8 cellular contexts compared by ENCODE assay signal in genomic region chr6:25070547-25071366, GRCh38.
DNase-seq lines count a peak whose midpoint lies in the region; TF ChIP-seq lines count a peak whose summit lies in the region.

No MANE protein-coding gene starts in this region.

- H4K20me1 ChIP-seq in GM23248 (ENCODE audit: insufficient read depth): no peaks in the 10 kb centered on the region

- intact Hi-C loops in activated T-helper 1 cell treated with anti-CD3 and anti-CD28 coated beads, Interleukin-12 subunit alpha, Interleukin-12 subunit beta, Interleukin-2, Interleukin-4 antibody, amounts not matched to agents 30 ng/mL and 10 ng/mL and 1 ng/mL, durations not matched to agents 14 hours and 24 hours and 36 hours (cut with micrococcal nuclease): loop anchor here (1.0 to 5.0 kb wide), 10 partner anchors 20 to 487 kb away; no protein-coding TSS in a partner anchor
- intact Hi-C loops in testis (cut with DNase I; ENCODE audit: low total_unique reads): no loop called here

- TF ChIP-seq CTCF in fibroblast of villous mesenchyme (IDR thresholded peaks at IDR 0.05; ENCODE audit: insufficient read depth, low read depth, low read length) (peak; percentile 90), testis (IDR thresholded peaks at IDR 0.05) (peak; percentile 87 to 94 (median 91))

- H3K4me3 ChIP-seq in GM23248: no peak overlapping the region
- no peak overlapping the region for H3K4me3 ChIP-seq in fibroblast of villous mesenchyme (ENCODE audit: low read depth, low read length)
- no peak overlapping the region for H3K4me3 ChIP-seq in testis

- H3K4me3 Mint-ChIP-seq in activated T-helper 1 cell treated with anti-CD3 and anti-CD28 coated beads, Interleukin-12 subunit alpha, Interleukin-12 subunit beta, Interleukin-2, Interleukin-4 antibody, amounts not matched to agents 30 ng/mL and 10 ng/mL and 1 ng/mL, durations not matched to agents 14 hours and 24 hours and 36 hours: no peak overlapping the region

- H3K36me3 Mint-ChIP-seq in activated T-helper 1 cell treated with anti-CD3 and anti-CD28 coated beads, Interleukin-12 subunit alpha, Interleukin-12 subunit beta, Interleukin-2, Interleukin-4 antibody, amounts not matched to agents 30 ng/mL and 10 ng/mL and 1 ng/mL, durations not matched to agents 14 hours and 24 hours and 36 hours (ENCODE audit: low read depth): peaks cover 5% of the 10 kb centered on the region

- in situ Hi-C loops in GM23248 (cut with MboI): no loop called here

- H3K9ac ChIP-seq in GM23248: no peak overlapping the region

- H3K27ac Mint-ChIP-seq in activated T-helper 1 cell treated with anti-CD3 and anti-CD28 coated beads, Interleukin-12 subunit alpha, Interleukin-12 subunit beta, Interleukin-2, Interleukin-4 antibody, amounts not matched to agents 30 ng/mL and 10 ng/mL and 1 ng/mL, durations not matched to agents 14 hours and 24 hours and 36 hours: peak overlapping the region; percentile 86

- no peaks in the 10 kb centered on the region for H3K27me3 ChIP-seq in GM23248 (replicated peaks; ENCODE audit: insufficient read depth)
- H3K27me3 ChIP-seq in testis: no peaks in the 10 kb centered on the region

- H3F3A ChIP-seq in GM23248 (ENCODE audit: insufficient read depth): no peaks in the 10 kb centered on the region

- H3K27ac ChIP-seq in GM23248: no peak overlapping the region
- no peak overlapping the region for H3K27ac ChIP-seq in testis

- H3K4me1 Mint-ChIP-seq in activated T-helper 1 cell treated with anti-CD3 and anti-CD28 coated beads, Interleukin-12 subunit alpha, Interleukin-12 subunit beta, Interleukin-2, Interleukin-4 antibody, amounts not matched to agents 30 ng/mL and 10 ng/mL and 1 ng/mL, durations not matched to agents 14 hours and 24 hours and 36 hours (ENCODE audit: low read depth): peaks cover 10% of the 10 kb centered on the region

- H3K36me3 ChIP-seq in GM23248 (ENCODE audit: low read depth) (no peaks in the 10 kb centered on the region), testis (ENCODE audit: low read depth, missing control alignments) (no peaks in the 10 kb centered on the region)

- no peaks in the 10 kb centered on the region for H3K79me2 ChIP-seq in GM23248 (ENCODE audit: insufficient read depth)

- WGBS in GM23248 (ENCODE audit: low coverage in 1 of 2, low lambda C conversion rate in 2 of 2, missing lambda C conversion rate in 2 of 2), 2 experiments: 47 to 49% methylated on average over 13 of the region's 13 CpGs
- WGBS in testis, 2 donors: 28 to 32% methylated on average over 13 of the region's 13 CpGs

- H3K27me3 Mint-ChIP-seq in activated T-helper 1 cell treated with anti-CD3 and anti-CD28 coated beads, Interleukin-12 subunit alpha, Interleukin-12 subunit beta, Interleukin-2, Interleukin-4 antibody, amounts not matched to agents 30 ng/mL and 10 ng/mL and 1 ng/mL, durations not matched to agents 14 hours and 24 hours and 36 hours (ENCODE audit: insufficient read depth): peaks cover 3% of the 10 kb centered on the region

- no peak overlapping the region for H3K4me2 ChIP-seq in GM23248 (ENCODE audit: unreplicated experiment)

- no peak overlapping the region for H2AFZ ChIP-seq in GM23248

- DNase-seq in DMS79 (lab: John Stamatoyannopoulos, UW): peak; percentile 78
- peak; percentile 85 for DNase-seq in GM23248
- DNase-seq in LoVo (ENCODE audit: low spot score): peak; percentile 79
- peak; percentile 85 for DNase-seq in RPMI8226
- peak; percentile 74 for DNase-seq in activated T-helper 1 cell treated with anti-CD3 and anti-CD28 coated beads, Interleukin-12 subunit alpha, Interleukin-12 subunit beta, Interleukin-2, Interleukin-4 antibody, amounts not matched to agents 30 ng/mL and 10 ng/mL and 1 ng/mL, durations not matched to agents 14 hours and 24 hours and 36 hours (ENCODE audit: low spot score)
- DNase-seq in fibroblast of villous mesenchyme (ENCODE audit: low read depth): peak; percentile 86
- DNase-seq in nucleus accumbens (lab: John Stamatoyannopoulos, UW): peak in 51 of 56 donors; percentile 4 to 89 (median 40)
- DNase-seq in testis: peak; percentile 93

- no peak for TF ChIP-seq POLR2A in testis (IDR thresholded peaks at IDR 0.05)

- H3K9me3 ChIP-seq in GM23248 (ENCODE audit: low read depth) (no peaks in the 10 kb centered on the region), testis (no peaks in the 10 kb centered on the region)

- peaks cover 5% of the 10 kb centered on the region for H3K9me3 Mint-ChIP-seq in activated T-helper 1 cell treated with anti-CD3 and anti-CD28 coated beads, Interleukin-12 subunit alpha, Interleukin-12 subunit beta, Interleukin-2, Interleukin-4 antibody, amounts not matched to agents 30 ng/mL and 10 ng/mL and 1 ng/mL, durations not matched to agents 14 hours and 24 hours and 36 hours

- H3K9me2 ChIP-seq in GM23248 (ENCODE audit: insufficient read depth): no peaks in the 10 kb centered on the region

- H3K4me1 ChIP-seq in GM23248 (ENCODE audit: insufficient read depth) (no peaks in the 10 kb centered on the region), testis (peaks cover 4% of the 10 kb centered on the region)

Comparison
In these comparisons a context has a peak if more than half of its experiments do, and no peak if none do; other contexts are left out.
1. DNase-seq: peak in every context shown above with its lines; median percentile 93 in testis; 86 in fibroblast of villous mesenchyme; 85 in GM23248; 85 in RPMI8226; 79 in LoVo; 78 in DMS79; 74 in activated T-helper 1 cell treated with anti-CD3 and anti-CD28 coated beads, Interleukin-12 subunit alpha, Interleukin-12 subunit beta, Interleukin-2, Interleukin-4 antibody, amounts not matched to agents 30 ng/mL and 10 ng/mL and 1 ng/mL, durations not matched to agents 14 hours and 24 hours and 36 hours; 40 in nucleus accumbens.